In the genomic region with DNA sequence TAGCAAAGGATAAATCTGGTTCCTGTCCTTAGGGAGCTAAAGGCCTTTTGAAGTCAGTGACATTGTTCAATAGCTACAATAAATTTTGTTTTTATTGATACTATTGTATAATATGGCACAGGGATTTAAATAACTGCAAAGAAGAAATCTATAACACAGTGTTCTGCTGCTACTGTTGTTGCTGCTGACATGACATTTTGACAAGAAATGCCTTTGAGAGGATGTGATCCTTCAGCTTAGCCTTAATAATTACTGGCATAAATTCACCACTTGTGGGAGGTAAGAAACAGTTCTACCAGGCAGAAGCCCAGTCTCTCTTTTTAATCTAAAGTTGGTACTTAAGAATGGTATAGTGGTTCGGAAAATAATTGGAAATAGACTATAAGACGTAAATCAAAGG, we compare ENCODE assay signal across 21 cellular contexts. TPM values are rescaled to one million over a fixed set of nuclear protein-coding genes. Genes with fewer than 3 reads are reported as not detected.
"Had no signal": no experiment of that assay in that cellular context is flagged by ENCODE, and none has a peak within 500 bp of the region (broad histone marks: within the 10 kb centered on the region; RNA-seq: fewer than 3 reads in every experiment).

No MANE protein-coding gene starts in this region.

- H3K9me3 ChIP-seq: SK-N-SH had no signal

- H3K9me2 ChIP-seq: SK-N-SH had no signal

- H3K4me2 ChIP-seq: SK-N-SH had no signal

- H3K9ac ChIP-seq: SK-N-SH had no signal

- DNase-seq: KBM-7, MM.1S, NCI-H1092 treated with DMSO at 0.1 percent for 48 hours, NCI-H1436, NCI-H187, NCI-H2029, NCI-H2081 treated with DMSO at 0.1 percent for 48 hours, NCI-H2171, NCI-H226, NCI-H446, NCI-H510A, NCI-H524 treated with DMSO at 0.1 percent for 48 hours, NCI-H69, NCI-H774, Right ventricle myocardium superior, RPMI8226, SIG-M5, SK-N-SH, SW 1271 had no signal

RNA-seq across cellular contexts. Expression of gene SULT1E1, which starts 4.1 kb away (rescaled TPM):
- total RNA-seq: LHCN-M2, Right ventricle myocardium superior, SK-MEL-5 had no signal
